In the genomic region with DNA sequence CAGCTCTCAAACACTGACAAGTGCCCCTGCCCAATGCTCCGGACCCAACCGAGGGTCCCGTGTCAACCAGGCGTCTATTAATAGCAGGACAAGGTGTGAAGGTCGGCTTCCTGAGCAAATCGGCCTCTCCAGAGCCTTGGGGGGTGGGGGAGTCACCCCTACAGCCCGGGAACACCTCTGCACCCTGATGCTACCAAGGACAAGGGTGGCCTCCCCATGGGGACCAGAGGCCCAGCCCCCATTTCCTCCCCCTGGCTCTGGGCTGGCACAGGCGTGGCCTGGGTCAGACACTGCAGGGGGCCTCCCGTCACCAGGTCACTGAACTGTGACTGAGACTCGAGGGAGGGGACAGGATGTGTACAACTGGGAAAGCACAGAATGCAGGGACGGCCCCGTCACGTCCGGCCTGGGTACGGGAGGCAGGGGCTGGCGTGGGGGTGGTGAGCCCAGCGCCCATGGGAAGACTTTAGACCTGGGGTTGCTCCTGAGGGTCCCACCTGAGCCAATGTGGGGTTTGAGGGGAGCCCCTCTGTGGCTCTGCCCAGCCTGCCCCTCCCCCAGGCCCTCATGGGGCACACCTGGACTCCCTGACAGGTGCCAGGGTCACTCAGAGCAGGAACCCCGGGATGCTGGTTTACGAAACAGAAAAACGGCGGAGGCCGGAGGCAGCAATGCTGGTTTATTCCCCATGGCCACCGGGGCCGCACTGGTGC, we compare ENCODE assay signal across 1 cellular context.
A peak's percentile ranks its signal among the peaks of the same experiment; 100 is the strongest.
TF ChIP-seq lines count a peak whose summit lies in the region.

No MANE protein-coding gene starts in this region.

TF ChIP-seq in K562, 482 proteins besides CTCF, POLR2A, EP300 and RAD21 (continued from another document and continues in another):
- TF ChIP-seq MIER1 (IDR thresholded peaks at IDR 0.05; ENCODE audit: low read depth), result 0 out of 2 replicates have a peak, but pooled peaks have one; percentile 21
- TF ChIP-seq MAZ (CRISPR knock-in tag; conservative IDR thresholded peaks at IDR 0.05 in 1 of 2, IDR thresholded peaks at IDR 0.05 in 1 of 2), result peak; percentile 65 to 76
- no peak for TF ChIP-seq OTX1 (CRISPR knock-in tag; IDR thresholded peaks at IDR 0.05)
- TF ChIP-seq, protein P1, sequence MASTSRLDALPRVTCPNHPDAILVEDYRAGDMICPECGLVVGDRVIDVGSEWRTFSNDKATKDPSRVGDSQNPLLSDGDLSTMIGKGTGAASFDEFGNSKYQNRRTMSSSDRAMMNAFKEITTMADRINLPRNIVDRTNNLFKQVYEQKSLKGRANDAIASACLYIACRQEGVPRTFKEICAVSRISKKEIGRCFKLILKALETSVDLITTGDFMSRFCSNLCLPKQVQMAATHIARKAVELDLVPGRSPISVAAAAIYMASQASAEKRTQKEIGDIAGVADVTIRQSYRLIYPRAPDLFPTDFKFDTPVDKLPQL (IDR thresholded peaks at IDR 0.05; ENCODE audit: extremely low read depth, insufficient read length), result no peak
- TF ChIP-seq U2AF2 (optimal IDR thresholded peaks at IDR 0.05; ENCODE audit: low read depth, low read length), result no peak
- TF ChIP-seq, protein P2, sequence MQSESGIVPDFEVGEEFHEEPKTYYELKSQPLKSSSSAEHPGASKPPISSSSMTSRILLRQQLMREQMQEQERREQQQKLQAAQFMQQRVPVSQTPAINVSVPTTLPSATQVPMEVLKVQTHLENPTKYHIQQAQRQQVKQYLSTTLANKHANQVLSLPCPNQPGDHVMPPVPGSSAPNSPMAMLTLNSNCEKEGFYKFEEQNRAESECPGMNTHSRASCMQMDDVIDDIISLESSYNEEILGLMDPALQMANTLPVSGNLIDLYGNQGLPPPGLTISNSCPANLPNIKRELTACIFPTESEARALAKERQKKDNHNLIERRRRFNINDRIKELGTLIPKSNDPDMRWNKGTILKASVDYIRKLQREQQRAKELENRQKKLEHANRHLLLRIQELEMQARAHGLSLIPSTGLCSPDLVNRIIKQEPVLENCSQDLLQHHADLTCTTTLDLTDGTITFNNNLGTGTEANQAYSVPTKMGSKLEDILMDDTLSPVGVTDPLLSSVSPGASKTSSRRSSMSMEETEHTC (IDR thresholded peaks at IDR 0.05), result no peak
- no peak for TF ChIP-seq ZNF57 (CRISPR knock-in tag; IDR thresholded peaks at IDR 0.05)
- TF ChIP-seq ZKSCAN3 (CRISPR knock-in tag; IDR thresholded peaks at IDR 0.05), result no peak
- TF ChIP-seq FOXJ3 (CRISPR knock-in tag; IDR thresholded peaks at IDR 0.05), result no peak
- no peak for TF ChIP-seq HDAC6 (IDR thresholded peaks at IDR 0.05; ENCODE audit: low read depth, low read length)
- no peak for TF ChIP-seq ZNF263 (CRISPR knock-in tag; IDR thresholded peaks at IDR 0.05; ENCODE audit: borderline replicate concordance)
- peak; percentile 35; the same call in 1 of the 2 replicates for TF ChIP-seq MBD2 (IDR thresholded peaks at IDR 0.05; ENCODE audit: borderline replicate concordance, low read depth)
- TF ChIP-seq SRSF1 (IDR thresholded peaks at IDR 0.05; ENCODE audit: low read depth, low read length), result peak; percentile 61; the same call in 1 of the 2 replicates
- no peak for TF ChIP-seq ZNF589 (CRISPR knock-in tag; IDR thresholded peaks at IDR 0.05; ENCODE audit: low read depth)
- TF ChIP-seq, protein P3, sequence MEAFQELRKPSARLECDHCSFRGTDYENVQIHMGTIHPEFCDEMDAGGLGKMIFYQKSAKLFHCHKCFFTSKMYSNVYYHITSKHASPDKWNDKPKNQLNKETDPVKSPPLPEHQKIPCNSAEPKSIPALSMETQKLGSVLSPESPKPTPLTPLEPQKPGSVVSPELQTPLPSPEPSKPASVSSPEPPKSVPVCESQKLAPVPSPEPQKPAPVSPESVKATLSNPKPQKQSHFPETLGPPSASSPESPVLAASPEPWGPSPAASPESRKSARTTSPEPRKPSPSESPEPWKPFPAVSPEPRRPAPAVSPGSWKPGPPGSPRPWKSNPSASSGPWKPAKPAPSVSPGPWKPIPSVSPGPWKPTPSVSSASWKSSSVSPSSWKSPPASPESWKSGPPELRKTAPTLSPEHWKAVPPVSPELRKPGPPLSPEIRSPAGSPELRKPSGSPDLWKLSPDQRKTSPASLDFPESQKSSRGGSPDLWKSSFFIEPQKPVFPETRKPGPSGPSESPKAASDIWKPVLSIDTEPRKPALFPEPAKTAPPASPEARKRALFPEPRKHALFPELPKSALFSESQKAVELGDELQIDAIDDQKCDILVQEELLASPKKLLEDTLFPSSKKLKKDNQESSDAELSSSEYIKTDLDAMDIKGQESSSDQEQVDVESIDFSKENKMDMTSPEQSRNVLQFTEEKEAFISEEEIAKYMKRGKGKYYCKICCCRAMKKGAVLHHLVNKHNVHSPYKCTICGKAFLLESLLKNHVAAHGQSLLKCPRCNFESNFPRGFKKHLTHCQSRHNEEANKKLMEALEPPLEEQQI (IDR thresholded peaks at IDR 0.05), result no peak
- TF ChIP-seq, protein P4, sequence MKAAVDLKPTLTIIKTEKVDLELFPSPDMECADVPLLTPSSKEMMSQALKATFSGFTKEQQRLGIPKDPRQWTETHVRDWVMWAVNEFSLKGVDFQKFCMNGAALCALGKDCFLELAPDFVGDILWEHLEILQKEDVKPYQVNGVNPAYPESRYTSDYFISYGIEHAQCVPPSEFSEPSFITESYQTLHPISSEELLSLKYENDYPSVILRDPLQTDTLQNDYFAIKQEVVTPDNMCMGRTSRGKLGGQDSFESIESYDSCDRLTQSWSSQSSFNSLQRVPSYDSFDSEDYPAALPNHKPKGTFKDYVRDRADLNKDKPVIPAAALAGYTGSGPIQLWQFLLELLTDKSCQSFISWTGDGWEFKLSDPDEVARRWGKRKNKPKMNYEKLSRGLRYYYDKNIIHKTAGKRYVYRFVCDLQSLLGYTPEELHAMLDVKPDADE (conservative IDR thresholded peaks at IDR 0.05; ENCODE audit: control insufficient read depth, low read depth, low read length), result peak; percentile 80
- TF ChIP-seq MECOM (CRISPR knock-in tag; IDR thresholded peaks at IDR 0.05), result no peak
- TF ChIP-seq, protein P5, sequence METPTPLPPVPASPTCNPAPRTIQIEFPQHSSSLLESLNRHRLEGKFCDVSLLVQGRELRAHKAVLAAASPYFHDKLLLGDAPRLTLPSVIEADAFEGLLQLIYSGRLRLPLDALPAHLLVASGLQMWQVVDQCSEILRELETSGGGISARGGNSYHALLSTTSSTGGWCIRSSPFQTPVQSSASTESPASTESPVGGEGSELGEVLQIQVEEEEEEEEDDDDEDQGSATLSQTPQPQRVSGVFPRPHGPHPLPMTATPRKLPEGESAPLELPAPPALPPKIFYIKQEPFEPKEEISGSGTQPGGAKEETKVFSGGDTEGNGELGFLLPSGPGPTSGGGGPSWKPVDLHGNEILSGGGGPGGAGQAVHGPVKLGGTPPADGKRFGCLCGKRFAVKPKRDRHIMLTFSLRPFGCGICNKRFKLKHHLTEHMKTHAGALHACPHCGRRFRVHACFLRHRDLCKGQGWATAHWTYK (CRISPR knock-in tag; IDR thresholded peaks at IDR 0.05), result peak; percentile 58; the same call in 1 of the 2 replicates
- TF ChIP-seq NFE2 (IDR thresholded peaks at IDR 0.05; ENCODE audit: low read depth), result 0 out of 2 replicates have a peak, but pooled peaks have one; percentile 27
- TF ChIP-seq ZBTB17 (CRISPR knock-in tag; IDR thresholded peaks at IDR 0.05), result 0 out of 2 replicates have a peak, but pooled peaks have one; percentile 35
- TF ChIP-seq, protein P6, sequence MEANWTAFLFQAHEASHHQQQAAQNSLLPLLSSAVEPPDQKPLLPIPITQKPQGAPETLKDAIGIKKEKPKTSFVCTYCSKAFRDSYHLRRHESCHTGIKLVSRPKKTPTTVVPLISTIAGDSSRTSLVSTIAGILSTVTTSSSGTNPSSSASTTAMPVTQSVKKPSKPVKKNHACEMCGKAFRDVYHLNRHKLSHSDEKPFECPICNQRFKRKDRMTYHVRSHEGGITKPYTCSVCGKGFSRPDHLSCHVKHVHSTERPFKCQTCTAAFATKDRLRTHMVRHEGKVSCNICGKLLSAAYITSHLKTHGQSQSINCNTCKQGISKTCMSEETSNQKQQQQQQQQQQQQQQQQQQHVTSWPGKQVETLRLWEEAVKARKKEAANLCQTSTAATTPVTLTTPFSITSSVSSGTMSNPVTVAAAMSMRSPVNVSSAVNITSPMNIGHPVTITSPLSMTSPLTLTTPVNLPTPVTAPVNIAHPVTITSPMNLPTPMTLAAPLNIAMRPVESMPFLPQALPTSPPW (CRISPR knock-in tag; IDR thresholded peaks at IDR 0.05), result peak; percentile 86
- TF ChIP-seq ZNF253 (CRISPR knock-in tag; conservative IDR thresholded peaks at IDR 0.05), result no peak
- TF ChIP-seq FOXK2 (conservative IDR thresholded peaks at IDR 0.05 in 1 of 2, IDR thresholded peaks at IDR 0.05 in 1 of 2; ENCODE audit: low read depth in 2 of 2), result peak; percentile 85 to 88
- TF ChIP-seq PML (IDR thresholded peaks at IDR 0.05; ENCODE audit: low read length), result no peak
- no peak for TF ChIP-seq HIVEP1 (CRISPR knock-in tag; IDR thresholded peaks at IDR 0.05)
- TF ChIP-seq, protein P7, sequence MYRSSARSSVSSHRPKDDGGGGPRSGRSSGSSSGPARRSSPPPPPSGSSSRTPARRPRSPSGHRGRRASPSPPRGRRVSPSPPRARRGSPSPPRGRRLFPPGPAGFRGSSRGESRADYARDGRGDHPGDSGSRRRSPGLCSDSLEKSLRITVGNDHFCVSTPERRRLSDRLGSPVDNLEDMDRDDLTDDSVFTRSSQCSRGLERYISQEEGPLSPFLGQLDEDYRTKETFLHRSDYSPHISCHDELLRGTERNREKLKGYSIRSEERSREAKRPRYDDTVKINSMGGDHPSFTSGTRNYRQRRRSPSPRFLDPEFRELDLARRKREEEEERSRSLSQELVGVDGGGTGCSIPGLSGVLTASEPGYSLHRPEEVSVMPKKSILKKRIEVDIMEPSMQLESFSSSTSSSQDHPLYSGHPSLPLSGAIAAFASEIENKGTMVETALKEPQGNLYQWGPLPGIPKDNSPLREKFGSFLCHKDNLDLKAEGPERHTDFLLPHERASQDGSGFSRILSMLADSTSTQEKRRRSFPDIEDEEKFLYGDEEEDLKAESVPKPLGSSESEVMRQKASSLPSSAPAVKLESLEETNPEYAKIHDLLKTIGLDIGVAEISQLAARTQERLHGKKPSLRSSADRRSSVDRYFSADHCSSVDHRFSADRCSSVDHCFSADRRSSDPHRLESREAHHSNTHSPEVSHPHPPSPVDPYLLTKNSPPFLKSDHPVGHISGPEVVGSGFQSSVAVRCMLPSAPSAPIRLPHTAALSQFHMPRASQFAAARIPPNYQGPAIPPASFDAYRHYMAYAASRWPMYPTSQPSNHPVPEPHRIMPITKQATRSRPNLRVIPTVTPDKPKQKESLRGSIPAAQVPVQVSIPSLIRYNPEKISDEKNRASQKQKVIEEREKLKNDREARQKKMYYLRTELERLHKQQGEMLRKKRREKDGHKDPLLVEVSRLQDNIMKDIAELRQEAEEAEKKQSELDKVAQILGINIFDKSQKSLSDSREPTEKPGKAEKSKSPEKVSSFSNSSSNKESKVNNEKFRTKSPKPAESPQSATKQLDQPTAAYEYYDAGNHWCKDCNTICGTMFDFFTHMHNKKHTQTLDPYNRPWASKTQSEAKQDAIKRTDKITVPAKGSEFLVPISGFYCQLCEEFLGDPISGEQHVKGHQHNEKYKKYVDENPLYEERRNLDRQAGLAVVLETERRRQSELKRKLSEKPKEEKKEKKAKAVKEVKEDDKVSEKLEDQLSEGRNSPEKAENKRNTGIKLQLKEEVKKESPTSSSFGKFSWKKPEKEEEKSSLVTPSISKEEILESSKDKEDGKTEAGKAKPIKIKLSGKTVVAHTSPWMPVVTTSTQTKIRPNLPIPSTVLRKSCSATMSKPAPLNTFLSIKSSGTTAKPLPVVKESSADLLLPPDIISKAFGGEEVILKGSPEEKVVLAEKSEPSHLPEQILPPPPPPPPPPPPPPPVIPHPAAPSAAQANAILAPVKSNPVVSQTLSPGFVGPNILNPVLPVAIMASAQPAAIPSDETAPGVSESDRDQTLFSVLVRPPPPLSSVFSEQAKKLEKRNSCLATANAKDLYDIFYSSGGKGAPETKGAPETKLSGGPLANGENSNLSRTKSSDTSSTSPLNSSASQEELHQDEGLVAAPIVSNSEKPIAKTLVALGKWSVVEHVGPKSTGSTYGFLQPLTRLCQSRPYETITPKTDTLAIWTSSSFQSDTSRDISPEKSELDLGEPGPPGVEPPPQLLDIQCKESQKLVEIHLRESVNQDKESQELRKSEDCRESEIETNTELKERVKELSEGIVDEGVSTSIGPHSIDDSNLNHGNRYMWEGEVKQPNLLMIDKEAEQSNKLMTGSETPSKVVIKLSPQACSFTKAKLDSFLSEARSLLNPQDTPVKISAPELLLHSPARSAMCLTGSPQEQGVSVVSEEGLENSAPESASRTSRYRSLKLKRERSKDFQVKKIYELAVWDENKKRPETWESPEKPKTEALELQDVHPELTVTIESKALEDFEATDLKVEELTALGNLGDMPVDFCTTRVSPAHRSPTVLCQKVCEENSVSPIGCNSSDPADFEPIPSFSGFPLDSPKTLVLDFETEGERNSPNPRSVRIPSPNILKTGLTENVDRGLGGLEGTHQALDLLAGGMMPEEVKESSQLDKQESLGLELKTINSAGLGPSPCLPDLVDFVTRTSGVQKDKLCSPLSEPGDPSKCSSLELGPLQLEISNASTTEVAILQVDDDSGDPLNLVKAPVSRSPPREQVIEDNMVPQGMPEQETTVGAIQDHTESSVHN (IDR thresholded peaks at IDR 0.05; ENCODE audit: borderline replicate concordance in 1 of 2, low read depth in 1 of 2), result no peak
- TF ChIP-seq SAFB2 (IDR thresholded peaks at IDR 0.05; ENCODE audit: borderline replicate concordance, low read depth, low read length, severe bottlenecking), result no peak
- TF ChIP-seq FOXA3 (CRISPR knock-in tag; conservative IDR thresholded peaks at IDR 0.05 in 1 of 2, IDR thresholded peaks at IDR 0.05 in 1 of 2), result peak in 1 of 2 experiments; percentile 88; a peak in 2 of 4 replicates
- peak; percentile 54 for TF ChIP-seq NFIC (IDR thresholded peaks at IDR 0.05)
- TF ChIP-seq GABPA (tag; conservative IDR thresholded peaks at IDR 0.05; ENCODE audit: low read depth), result peak; percentile 88
- no peak for TF ChIP-seq KDM4B (IDR thresholded peaks at IDR 0.05; ENCODE audit: borderline replicate concordance in 2 of 2, low read depth in 1 of 2)
- TF ChIP-seq ZNF175 (CRISPR knock-in tag; IDR thresholded peaks at IDR 0.05; ENCODE audit: low read depth), result 0 out of 2 replicates have a peak, but pooled peaks have one; percentile 43
- no peak for TF ChIP-seq NR2C2 (CRISPR knock-in tag; IDR thresholded peaks at IDR 0.05)
- peak; percentile 85 for TF ChIP-seq NR2C2 (tag; IDR thresholded peaks at IDR 0.05)
- TF ChIP-seq, protein P8, sequence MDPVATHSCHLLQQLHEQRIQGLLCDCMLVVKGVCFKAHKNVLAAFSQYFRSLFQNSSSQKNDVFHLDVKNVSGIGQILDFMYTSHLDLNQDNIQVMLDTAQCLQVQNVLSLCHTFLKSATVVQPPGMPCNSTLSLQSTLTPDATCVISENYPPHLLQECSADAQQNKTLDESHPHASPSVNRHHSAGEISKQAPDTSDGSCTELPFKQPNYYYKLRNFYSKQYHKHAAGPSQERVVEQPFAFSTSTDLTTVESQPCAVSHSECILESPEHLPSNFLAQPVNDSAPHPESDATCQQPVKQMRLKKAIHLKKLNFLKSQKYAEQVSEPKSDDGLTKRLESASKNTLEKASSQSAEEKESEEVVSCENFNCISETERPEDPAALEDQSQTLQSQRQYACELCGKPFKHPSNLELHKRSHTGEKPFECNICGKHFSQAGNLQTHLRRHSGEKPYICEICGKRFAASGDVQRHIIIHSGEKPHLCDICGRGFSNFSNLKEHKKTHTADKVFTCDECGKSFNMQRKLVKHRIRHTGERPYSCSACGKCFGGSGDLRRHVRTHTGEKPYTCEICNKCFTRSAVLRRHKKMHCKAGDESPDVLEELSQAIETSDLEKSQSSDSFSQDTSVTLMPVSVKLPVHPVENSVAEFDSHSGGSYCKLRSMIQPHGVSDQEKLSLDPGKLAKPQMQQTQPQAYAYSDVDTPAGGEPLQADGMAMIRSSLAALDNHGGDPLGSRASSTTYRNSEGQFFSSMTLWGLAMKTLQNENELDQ (CRISPR knock-in tag; IDR thresholded peaks at IDR 0.05; ENCODE audit: borderline replicate concordance), result no peak
- peak; percentile 81 for TF ChIP-seq ETV5 (CRISPR knock-in tag; IDR thresholded peaks at IDR 0.05; ENCODE audit: low read depth)
